ENCODE assay signal across 1 cellular context in the genomic region with DNA sequence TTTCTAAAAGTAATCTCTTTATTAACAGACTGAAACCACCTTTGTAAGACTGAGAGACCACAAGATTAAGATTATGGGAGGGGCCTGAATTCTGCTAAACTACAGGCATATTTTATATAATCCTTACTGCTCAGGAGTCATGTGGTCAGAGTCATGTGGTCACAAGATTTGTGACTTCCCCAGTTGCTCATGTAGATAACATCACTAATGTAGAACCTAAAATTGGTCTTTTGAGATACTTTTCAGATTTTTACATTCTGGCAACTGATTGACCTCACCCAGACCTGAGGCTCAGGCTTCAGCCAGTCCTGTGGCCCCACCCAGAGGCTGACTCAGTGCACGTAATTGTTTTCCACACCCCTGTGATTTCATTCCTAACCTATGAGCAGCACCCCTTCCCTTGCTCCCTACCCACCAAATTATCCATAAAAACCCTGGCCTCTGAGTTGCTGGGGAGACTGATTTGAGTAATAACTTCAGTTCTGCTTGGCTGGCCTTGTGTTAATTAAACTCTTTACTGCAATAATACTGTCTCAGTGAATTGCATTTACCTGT.
TF ChIP-seq lines count a peak whose summit lies in the region.

No MANE protein-coding gene starts in this region.

TF ChIP-seq in K562, 482 proteins besides CTCF, POLR2A, EP300 and RAD21 (continued from another document and continues in another):
- TF ChIP-seq CBX5 (IDR thresholded peaks at IDR 0.05; ENCODE audit: borderline replicate concordance, low read depth) (no peak), FOSL1 (tag; conservative IDR thresholded peaks at IDR 0.05) (peak; percentile 64), PCBP2 (IDR thresholded peaks at IDR 0.05; ENCODE audit: low read depth, low read length, poor library complexity, severe bottlenecking) (no peak), CCAR2 (IDR thresholded peaks at IDR 0.05; ENCODE audit: low read depth, low read length) (no peak), SIRT6 (IDR thresholded peaks at IDR 0.05; ENCODE audit: low read depth, low read length) (no peak), RB1 (IDR thresholded peaks at IDR 0.05; ENCODE audit: low read depth) (no peak), SMARCA4 (IDR thresholded peaks at IDR 0.05) (no peak), ZNF695 (CRISPR knock-in tag; IDR thresholded peaks at IDR 0.05) (no peak), ZNF780A (CRISPR knock-in tag; IDR thresholded peaks at IDR 0.05) (no peak), TBL1XR1 (IDR thresholded peaks at IDR 0.05; ENCODE audit: low read length in 2 of 2) (no peak), POLR2B (IDR thresholded peaks at IDR 0.05; ENCODE audit: low read depth, partially characterized antibody) (no peak), BRCA1 (IDR thresholded peaks at IDR 0.05) (no peak), BRCA1 (CRISPR knock-in tag; IDR thresholded peaks at IDR 0.05) (no peak), ZNF696 (CRISPR knock-in tag; conservative IDR thresholded peaks at IDR 0.05) (no peak), FOXK1 (CRISPR knock-in tag; IDR thresholded peaks at IDR 0.05; ENCODE audit: borderline replicate concordance) (no peak), GTF2F1 (IDR thresholded peaks at IDR 0.05; ENCODE audit: low read depth, low read length) (no peak), CTBP1 (IDR thresholded peaks at IDR 0.05; ENCODE audit: borderline replicate concordance) (peak; percentile 33; the same call in 1 of the 2 replicates), DMBX1 (CRISPR knock-in tag; IDR thresholded peaks at IDR 0.05; ENCODE audit: borderline replicate concordance) (no peak), MYC (IDR thresholded peaks at IDR 0.05; ENCODE audit: low read depth, low read length) (no peak), MYC (CRISPR knock-in tag; IDR thresholded peaks at IDR 0.05; ENCODE audit: borderline replicate concordance, low read depth) (no peak), TFE3 (CRISPR knock-in tag; IDR thresholded peaks at IDR 0.05) (peak; percentile 17; the same call in 1 of the 2 replicates), HDAC3 (IDR thresholded peaks at IDR 0.05; ENCODE audit: borderline replicate concordance, partially characterized antibody) (no peak), ZBED1 (IDR thresholded peaks at IDR 0.05) (no peak), PRDM10 (IDR thresholded peaks at IDR 0.05; ENCODE audit: partially characterized antibody) (no peak), YY1 (IDR thresholded peaks at IDR 0.05; ENCODE audit: borderline replicate concordance in 1 of 3, control insufficient read depth in 1 of 3, extremely low read depth in 1 of 3, insufficient read depth in 3 of 3, insufficient read length in 1 of 3, insufficient replicate concordance in 2 of 3, low read depth in 1 of 3, low read length in 2 of 3) (no peak), ZEB2 (IDR thresholded peaks at IDR 0.05) (no peak), ZNF445 (CRISPR knock-in tag; IDR thresholded peaks at IDR 0.05; ENCODE audit: low read depth) (no peak), ARID1B (IDR thresholded peaks at IDR 0.05) (peak; percentile 41; the same call in 1 of the 2 replicates), MTA1 (IDR thresholded peaks at IDR 0.05; ENCODE audit: borderline replicate concordance) (0 out of 2 replicates have a peak, but pooled peaks have one; percentile 21), ELF2 (CRISPR knock-in tag; IDR thresholded peaks at IDR 0.05) (no peak), ESRRB (CRISPR knock-in tag; IDR thresholded peaks at IDR 0.05; ENCODE audit: borderline replicate concordance) (no peak), ZNF561 (CRISPR knock-in tag; conservative IDR thresholded peaks at IDR 0.05) (no peak), BDP1 (IDR thresholded peaks at IDR 0.05; ENCODE audit: insufficient read depth, insufficient read length) (no peak), CBX3 (IDR thresholded peaks at IDR 0.05; ENCODE audit: borderline replicate concordance in 1 of 2, low read length in 2 of 2) (no peak), HOXB6 (CRISPR knock-in tag; IDR thresholded peaks at IDR 0.05; ENCODE audit: borderline replicate concordance) (no peak), MCM3 (IDR thresholded peaks at IDR 0.05) (no peak), ZKSCAN3 (CRISPR knock-in tag; IDR thresholded peaks at IDR 0.05) (no peak), ZNF12 (CRISPR knock-in tag; IDR thresholded peaks at IDR 0.05) (no peak), CTCFL (IDR thresholded peaks at IDR 0.05; ENCODE audit: borderline replicate concordance, insufficient read depth, low read depth, low read length, poor library complexity, severe bottlenecking) (no peak), RAD51 (IDR thresholded peaks at IDR 0.05; ENCODE audit: borderline replicate concordance, low read depth) (peak; percentile 87)
- TF ChIP-seq, protein P1, sequence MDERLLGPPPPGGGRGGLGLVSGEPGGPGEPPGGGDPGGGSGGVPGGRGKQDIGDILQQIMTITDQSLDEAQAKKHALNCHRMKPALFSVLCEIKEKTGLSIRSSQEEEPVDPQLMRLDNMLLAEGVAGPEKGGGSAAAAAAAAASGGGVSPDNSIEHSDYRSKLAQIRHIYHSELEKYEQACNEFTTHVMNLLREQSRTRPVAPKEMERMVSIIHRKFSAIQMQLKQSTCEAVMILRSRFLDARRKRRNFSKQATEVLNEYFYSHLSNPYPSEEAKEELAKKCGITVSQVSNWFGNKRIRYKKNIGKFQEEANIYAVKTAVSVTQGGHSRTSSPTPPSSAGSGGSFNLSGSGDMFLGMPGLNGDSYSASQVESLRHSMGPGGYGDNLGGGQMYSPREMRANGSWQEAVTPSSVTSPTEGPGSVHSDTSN (CRISPR knock-in tag; IDR thresholded peaks at IDR 0.05; ENCODE audit: low read depth): no peak
- TF ChIP-seq, protein P1 (tag; conservative IDR thresholded peaks at IDR 0.05; ENCODE audit: low read depth): peak; percentile 41; the same call in 1 of the 2 replicates
- TF ChIP-seq, protein P2, sequence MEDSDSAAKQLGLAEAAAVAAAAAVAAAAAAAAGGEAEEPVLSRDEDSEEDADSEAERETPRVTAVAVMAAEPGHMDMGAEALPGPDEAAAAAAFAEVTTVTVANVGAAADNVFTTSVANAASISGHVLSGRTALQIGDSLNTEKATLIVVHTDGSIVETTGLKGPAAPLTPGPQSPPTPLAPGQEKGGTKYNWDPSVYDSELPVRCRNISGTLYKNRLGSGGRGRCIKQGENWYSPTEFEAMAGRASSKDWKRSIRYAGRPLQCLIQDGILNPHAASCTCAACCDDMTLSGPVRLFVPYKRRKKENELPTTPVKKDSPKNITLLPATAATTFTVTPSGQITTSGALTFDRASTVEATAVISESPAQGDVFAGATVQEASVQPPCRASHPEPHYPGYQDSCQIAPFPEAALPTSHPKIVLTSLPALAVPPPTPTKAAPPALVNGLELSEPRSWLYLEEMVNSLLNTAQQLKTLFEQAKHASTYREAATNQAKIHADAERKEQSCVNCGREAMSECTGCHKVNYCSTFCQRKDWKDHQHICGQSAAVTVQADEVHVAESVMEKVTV (CRISPR knock-in tag; IDR thresholded peaks at IDR 0.05): peak; percentile 87
- TF ChIP-seq, protein P3, sequence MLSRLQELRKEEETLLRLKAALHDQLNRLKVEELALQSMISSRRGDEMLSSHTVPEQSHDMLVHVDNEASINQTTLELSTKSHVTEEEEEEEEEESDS (CRISPR knock-in tag; IDR thresholded peaks at IDR 0.05): no peak
- TF ChIP-seq, protein P4, sequence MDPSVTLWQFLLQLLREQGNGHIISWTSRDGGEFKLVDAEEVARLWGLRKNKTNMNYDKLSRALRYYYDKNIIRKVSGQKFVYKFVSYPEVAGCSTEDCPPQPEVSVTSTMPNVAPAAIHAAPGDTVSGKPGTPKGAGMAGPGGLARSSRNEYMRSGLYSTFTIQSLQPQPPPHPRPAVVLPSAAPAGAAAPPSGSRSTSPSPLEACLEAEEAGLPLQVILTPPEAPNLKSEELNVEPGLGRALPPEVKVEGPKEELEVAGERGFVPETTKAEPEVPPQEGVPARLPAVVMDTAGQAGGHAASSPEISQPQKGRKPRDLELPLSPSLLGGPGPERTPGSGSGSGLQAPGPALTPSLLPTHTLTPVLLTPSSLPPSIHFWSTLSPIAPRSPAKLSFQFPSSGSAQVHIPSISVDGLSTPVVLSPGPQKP (CRISPR knock-in tag; IDR thresholded peaks at IDR 0.05): no peak
- TF ChIP-seq, protein P5, sequence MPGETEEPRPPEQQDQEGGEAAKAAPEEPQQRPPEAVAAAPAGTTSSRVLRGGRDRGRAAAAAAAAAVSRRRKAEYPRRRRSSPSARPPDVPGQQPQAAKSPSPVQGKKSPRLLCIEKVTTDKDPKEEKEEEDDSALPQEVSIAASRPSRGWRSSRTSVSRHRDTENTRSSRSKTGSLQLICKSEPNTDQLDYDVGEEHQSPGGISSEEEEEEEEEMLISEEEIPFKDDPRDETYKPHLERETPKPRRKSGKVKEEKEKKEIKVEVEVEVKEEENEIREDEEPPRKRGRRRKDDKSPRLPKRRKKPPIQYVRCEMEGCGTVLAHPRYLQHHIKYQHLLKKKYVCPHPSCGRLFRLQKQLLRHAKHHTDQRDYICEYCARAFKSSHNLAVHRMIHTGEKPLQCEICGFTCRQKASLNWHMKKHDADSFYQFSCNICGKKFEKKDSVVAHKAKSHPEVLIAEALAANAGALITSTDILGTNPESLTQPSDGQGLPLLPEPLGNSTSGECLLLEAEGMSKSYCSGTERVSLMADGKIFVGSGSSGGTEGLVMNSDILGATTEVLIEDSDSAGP (CRISPR knock-in tag; IDR thresholded peaks at IDR 0.05): no peak
- TF ChIP-seq, protein P6, sequence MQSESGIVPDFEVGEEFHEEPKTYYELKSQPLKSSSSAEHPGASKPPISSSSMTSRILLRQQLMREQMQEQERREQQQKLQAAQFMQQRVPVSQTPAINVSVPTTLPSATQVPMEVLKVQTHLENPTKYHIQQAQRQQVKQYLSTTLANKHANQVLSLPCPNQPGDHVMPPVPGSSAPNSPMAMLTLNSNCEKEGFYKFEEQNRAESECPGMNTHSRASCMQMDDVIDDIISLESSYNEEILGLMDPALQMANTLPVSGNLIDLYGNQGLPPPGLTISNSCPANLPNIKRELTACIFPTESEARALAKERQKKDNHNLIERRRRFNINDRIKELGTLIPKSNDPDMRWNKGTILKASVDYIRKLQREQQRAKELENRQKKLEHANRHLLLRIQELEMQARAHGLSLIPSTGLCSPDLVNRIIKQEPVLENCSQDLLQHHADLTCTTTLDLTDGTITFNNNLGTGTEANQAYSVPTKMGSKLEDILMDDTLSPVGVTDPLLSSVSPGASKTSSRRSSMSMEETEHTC (IDR thresholded peaks at IDR 0.05): 0 out of 2 replicates have a peak, but pooled peaks have one; percentile 55
- TF ChIP-seq, protein P7, sequence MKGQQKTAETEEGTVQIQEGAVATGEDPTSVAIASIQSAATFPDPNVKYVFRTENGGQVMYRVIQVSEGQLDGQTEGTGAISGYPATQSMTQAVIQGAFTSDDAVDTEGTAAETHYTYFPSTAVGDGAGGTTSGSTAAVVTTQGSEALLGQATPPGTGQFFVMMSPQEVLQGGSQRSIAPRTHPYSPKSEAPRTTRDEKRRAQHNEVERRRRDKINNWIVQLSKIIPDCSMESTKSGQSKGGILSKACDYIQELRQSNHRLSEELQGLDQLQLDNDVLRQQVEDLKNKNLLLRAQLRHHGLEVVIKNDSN (CRISPR knock-in tag; IDR thresholded peaks at IDR 0.05): peak; percentile 60
